1 cellular context compared by ENCODE assay signal in the genomic region with DNA sequence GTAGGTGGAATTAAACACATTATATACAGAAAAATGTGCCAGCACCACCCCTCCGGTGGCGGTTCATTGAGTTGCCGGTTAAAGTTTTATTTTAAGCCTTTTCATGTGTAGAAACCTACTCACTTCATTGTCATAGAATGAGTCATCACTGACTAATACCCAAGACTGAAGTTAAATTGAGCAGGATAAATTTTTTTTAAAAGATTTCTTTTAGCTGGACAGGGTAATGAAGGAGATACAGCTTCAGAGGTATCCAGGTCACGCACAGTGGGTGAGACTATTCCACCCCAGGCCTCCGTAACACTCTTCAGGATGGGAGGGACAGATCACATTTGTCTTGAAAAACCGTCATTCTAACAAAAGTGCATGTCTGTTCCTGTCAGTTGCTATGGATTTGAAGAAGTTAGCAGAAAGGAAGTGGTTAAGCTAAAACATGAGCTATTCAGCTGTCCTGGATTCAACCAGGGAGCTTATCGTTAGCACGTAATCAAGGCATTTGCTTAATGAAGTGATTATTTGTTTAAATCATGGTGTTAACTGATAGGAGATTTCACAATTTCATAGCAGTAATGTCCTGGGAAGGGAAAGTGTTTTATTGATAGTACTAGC.
TF ChIP-seq lines count a peak whose summit lies in the region.

No MANE protein-coding gene starts in this region.

TF ChIP-seq in GM12878, 131 proteins besides CTCF, POLR2A, EP300 and RAD21 (continued from another document):
- TF ChIP-seq, protein P1, sequence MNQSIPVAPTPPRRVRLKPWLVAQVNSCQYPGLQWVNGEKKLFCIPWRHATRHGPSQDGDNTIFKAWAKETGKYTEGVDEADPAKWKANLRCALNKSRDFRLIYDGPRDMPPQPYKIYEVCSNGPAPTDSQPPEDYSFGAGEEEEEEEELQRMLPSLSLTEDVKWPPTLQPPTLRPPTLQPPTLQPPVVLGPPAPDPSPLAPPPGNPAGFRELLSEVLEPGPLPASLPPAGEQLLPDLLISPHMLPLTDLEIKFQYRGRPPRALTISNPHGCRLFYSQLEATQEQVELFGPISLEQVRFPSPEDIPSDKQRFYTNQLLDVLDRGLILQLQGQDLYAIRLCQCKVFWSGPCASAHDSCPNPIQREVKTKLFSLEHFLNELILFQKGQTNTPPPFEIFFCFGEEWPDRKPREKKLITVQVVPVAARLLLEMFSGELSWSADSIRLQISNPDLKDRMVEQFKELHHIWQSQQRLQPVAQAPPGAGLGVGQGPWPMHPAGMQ (IDR thresholded peaks at IDR 0.05; ENCODE audit: borderline replicate concordance): no peak
- TF ChIP-seq JUND (IDR thresholded peaks at IDR 0.05; ENCODE audit: low read depth, low read length) (peak; percentile 90), RFX5 (IDR thresholded peaks at IDR 0.05; ENCODE audit: low read depth, low read length) (no peak), BRCA1 (IDR thresholded peaks at IDR 0.05; ENCODE audit: low read depth, low read length) (no peak), FOXM1 (IDR thresholded peaks at IDR 0.05; ENCODE audit: low read depth, low read length) (peak; percentile 96), FOS (IDR thresholded peaks at IDR 0.05; ENCODE audit: borderline replicate concordance, extremely low read depth, insufficient read length) (no peak), E2F8 (IDR thresholded peaks at IDR 0.05; ENCODE audit: low read depth, partially characterized antibody) (no peak), PRDM15 (CRISPR knock-in tag; IDR thresholded peaks at IDR 0.05) (no peak), E4F1 (IDR thresholded peaks at IDR 0.05; ENCODE audit: borderline replicate concordance, partially characterized antibody) (no peak), CREB1 (IDR thresholded peaks at IDR 0.05; ENCODE audit: low read depth) (peak; percentile 59; the same call in 1 of the 2 replicates), DPF2 (IDR thresholded peaks at IDR 0.05) (peak; percentile 90)
